ENCODE assay signal across 8 cellular contexts in genomic region chr12:57430117-57430930, GRCh38. TPM values are rescaled to one million over a fixed set of nuclear protein-coding genes. Genes with fewer than 3 reads are reported as not detected.
DNase-seq lines count a peak whose midpoint lies in the region; ATAC-seq lines count a peak whose summit lies in the region.

No MANE protein-coding gene starts in this region.

- under 1% methylated on average over 74 of the region's 74 CpGs for WGBS in thymus

- H3K36me3 ChIP-seq in HUES48 (ENCODE audit: control insufficient read depth, insufficient read depth, low read length) = no peaks in the 10 kb centered on the region
- peaks cover 5% of the 10 kb centered on the region for H3K36me3 ChIP-seq in thymus (ENCODE audit: control insufficient read depth, insufficient read depth)

- H3K4me3 ChIP-seq in HUES48 (ENCODE audit: low read depth, low read length) (peak overlapping the region; percentile 66), thymus (ENCODE audit: low read length) (peak overlapping the region; percentile 96)

- H3K9ac ChIP-seq in HUES48 (ENCODE audit: low read depth, low read length) = peak overlapping the region; percentile 55

- no peaks in the 10 kb centered on the region for H3K9me3 ChIP-seq in HUES48 (ENCODE audit: control insufficient read depth, insufficient read depth, low read length)
- H3K9me3 ChIP-seq in thymus (ENCODE audit: control insufficient read depth) = no peaks in the 10 kb centered on the region

- peak; percentile 48 for DNase-seq in NCI-H1092 treated with DMSO at 0.1 percent for 48 hours (lab: John Stamatoyannopoulos, UW)
- no peak for DNase-seq in NCI-H1092 (lab: John Stamatoyannopoulos, UW)
- DNase-seq in T1000 (lab: John Stamatoyannopoulos, UW) = peak; percentile 48
- peak; percentile 85 for DNase-seq in ecto neural progenitor cell (ENCODE audit: low spot score)
- peak; percentile 88 for DNase-seq in mesenteric fat pad (ENCODE audit: low spot score)

- ATAC-seq in GM21515 (IDR thresholded peaks at IDR 0.05; ENCODE audit: unreplicated experiment) = peak; percentile 50

- H3K27me3 ChIP-seq in HUES48 (ENCODE audit: control insufficient read depth, insufficient read depth, low read length) (no peaks in the 10 kb centered on the region), thymus (ENCODE audit: control insufficient read depth, insufficient read depth) (no peaks in the 10 kb centered on the region)

- H3K27ac ChIP-seq in HUES48 (ENCODE audit: low read depth, low read length) (peak overlapping the region; percentile 87), thymus (ENCODE audit: low read depth) (peak overlapping the region; percentile 92)

- H3K4me1 ChIP-seq in HUES48 (ENCODE audit: control insufficient read depth, insufficient read depth, low read length) (peaks cover 14% of the 10 kb centered on the region), thymus (ENCODE audit: control insufficient read depth, insufficient read depth, low read length) (peaks cover 5% of the 10 kb centered on the region)

RNA-seq across cellular contexts. Expression of gene R3HDM2, which starts 0.5 kb away (rescaled TPM):
- 49.0 TPM for total RNA-seq in mesenteric fat pad
- polyA plus RNA-seq in thymus = 22.4 TPM

RNA-seq across cellular contexts. Expression of gene INHBC, which starts 4.3 kb away (rescaled TPM):
- total RNA-seq in mesenteric fat pad = not detected
- 0.05 TPM for polyA plus RNA-seq in thymus

RNA-seq across cellular contexts. Expression of gene INHBE, which starts 24.8 kb away (rescaled TPM):
- total RNA-seq in mesenteric fat pad = not detected
- polyA plus RNA-seq in thymus = 0.14 TPM

RNA-seq across cellular contexts. Expression of gene GLI1, which starts 29.3 kb away (rescaled TPM):
- total RNA-seq in mesenteric fat pad = 0.13 TPM
- polyA plus RNA-seq in thymus = 0.71 TPM

RNA-seq across cellular contexts. Expression of gene ARHGAP9, which starts 49.3 kb away (rescaled TPM):
- total RNA-seq in mesenteric fat pad = 26.5 TPM
- 165 TPM for polyA plus RNA-seq in thymus
